In the genomic region with DNA sequence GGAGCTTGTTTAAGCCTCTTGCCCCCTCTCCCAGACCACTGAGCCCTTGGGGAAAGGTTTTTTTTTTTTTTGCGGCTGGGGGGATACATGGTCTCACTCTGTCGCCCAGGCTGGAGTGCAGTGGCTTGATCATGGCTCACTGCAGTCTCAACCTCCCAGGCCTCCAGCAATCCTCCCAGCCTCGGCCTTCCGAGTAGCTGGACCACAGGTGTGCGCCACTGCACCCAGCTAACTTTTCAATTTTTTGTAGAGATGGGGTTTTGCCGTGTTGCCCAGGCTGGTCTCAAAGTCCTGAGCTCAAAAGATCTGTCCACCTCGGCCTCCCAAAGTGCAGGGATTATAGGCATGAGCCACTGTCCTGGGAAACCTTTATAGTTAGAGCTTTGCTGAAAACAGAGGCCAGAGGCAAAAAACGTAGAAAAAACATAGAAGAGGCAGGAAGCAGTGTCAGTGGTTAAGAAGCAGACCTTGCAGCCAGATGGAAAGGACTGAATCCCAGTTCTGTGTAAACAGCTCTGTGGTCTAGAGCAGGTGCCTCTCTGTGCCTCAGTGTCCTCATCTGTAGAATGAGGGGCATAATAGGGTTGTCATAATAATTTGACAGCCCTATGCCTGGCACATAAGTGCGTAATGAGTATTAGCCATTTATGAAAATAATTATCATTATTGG, we compare ENCODE assay signal across 1 cellular context.
TF ChIP-seq lines count a peak whose summit lies in the region.

No MANE protein-coding gene starts in this region.

TF ChIP-seq in endothelial cell of umbilical vein, 7 proteins besides CTCF, POLR2A, EP300 and RAD21:
- TF ChIP-seq GATA2 (IDR thresholded peaks at IDR 0.05; ENCODE audit: insufficient read depth, insufficient read length, low read depth, low read length) (no peak), EZH2 (IDR thresholded peaks at IDR 0.05; ENCODE audit: borderline replicate concordance, low read depth, low read length, severe bottlenecking) (no peak), MYC (IDR thresholded peaks at IDR 0.05; ENCODE audit: low read depth, low read length) (no peak), POLR2AphosphoS5 (IDR thresholded peaks at IDR 0.05; ENCODE audit: insufficient read depth, low read depth, low read length) (no peak), FOS (IDR thresholded peaks at IDR 0.05; ENCODE audit: borderline replicate concordance, insufficient read depth, low read length) (no peak), MAX (IDR thresholded peaks at IDR 0.05; ENCODE audit: insufficient read depth, insufficient read length) (no peak), JUN (IDR thresholded peaks at IDR 0.05; ENCODE audit: borderline replicate concordance, insufficient read depth, insufficient read length, low read depth) (no peak)
TF ChIP-seq in endothelial cell of umbilical vein: peak in this region for 0.
